1 cellular context compared by ENCODE assay signal in genomic region chr5:108748354-108749129, GRCh38.
TF ChIP-seq lines count a peak whose summit lies in the region.

No MANE protein-coding gene starts in this region.

TF ChIP-seq in HepG2, 621 proteins besides CTCF, POLR2A, EP300 and RAD21 (continued from another document and continues in another):
- no peak for TF ChIP-seq HBP1 (CRISPR knock-in tag; IDR thresholded peaks at IDR 0.05; ENCODE audit: low read depth)
- no peak for TF ChIP-seq PAWR (CRISPR knock-in tag; IDR thresholded peaks at IDR 0.05; ENCODE audit: borderline replicate concordance)
- peak; percentile 77 for TF ChIP-seq RFX1 (IDR thresholded peaks at IDR 0.05)
- peak; percentile 83; the same call in 1 of the 2 replicates for TF ChIP-seq ZFP82 (CRISPR knock-in tag; IDR thresholded peaks at IDR 0.05; ENCODE audit: borderline replicate concordance)
- 0 out of 2 replicates have a peak, but pooled peaks have one; percentile 36 for TF ChIP-seq BRCA1 (CRISPR knock-in tag; IDR thresholded peaks at IDR 0.05)
- 0 out of 2 replicates have a peak, but pooled peaks have one; percentile 41 for TF ChIP-seq ZNF609 (CRISPR knock-in tag; IDR thresholded peaks at IDR 0.05; ENCODE audit: borderline replicate concordance)
- TF ChIP-seq PREB (CRISPR knock-in tag; IDR thresholded peaks at IDR 0.05) = no peak
- no peak for TF ChIP-seq ZFP36L1 (CRISPR knock-in tag; IDR thresholded peaks at IDR 0.05)
- peak; percentile 60; the same call in 1 of the 2 replicates for TF ChIP-seq FOXK1 (CRISPR knock-in tag; IDR thresholded peaks at IDR 0.05; ENCODE audit: borderline replicate concordance, low read depth)
- TF ChIP-seq CBX1 (IDR thresholded peaks at IDR 0.05; ENCODE audit: low read depth) = no peak
- TF ChIP-seq CBX2 (IDR thresholded peaks at IDR 0.05; ENCODE audit: low read depth, low read length) = no peak
- TF ChIP-seq CBX2 (CRISPR knock-in tag; IDR thresholded peaks at IDR 0.05; ENCODE audit: low read depth) = no peak
- peak; percentile 69 to 93; a peak in 3 of 4 replicates for TF ChIP-seq HMGXB4 (CRISPR knock-in tag; IDR thresholded peaks at IDR 0.05; ENCODE audit: borderline replicate concordance in 1 of 2, low read depth in 1 of 2)
- TF ChIP-seq SRSF1 (optimal IDR thresholded peaks at IDR 0.05; ENCODE audit: low read depth, low read length) = peak; percentile 86
- no peak; the same call in 1 of the 2 replicates for TF ChIP-seq ZNF710 (CRISPR knock-in tag; IDR thresholded peaks at IDR 0.05; ENCODE audit: borderline replicate concordance)
- peak; percentile 50; the same call in 1 of the 2 replicates for TF ChIP-seq FOXO1 (CRISPR knock-in tag; IDR thresholded peaks at IDR 0.05)
- TF ChIP-seq SMAD9 (CRISPR knock-in tag; IDR thresholded peaks at IDR 0.05) = peak; percentile 76; the same call in 1 of the 2 replicates
- peak; percentile 50; the same call in 1 of the 2 replicates for TF ChIP-seq ZKSCAN8 (CRISPR knock-in tag; IDR thresholded peaks at IDR 0.05; ENCODE audit: borderline replicate concordance)
- TF ChIP-seq ZNF800 (CRISPR knock-in tag; IDR thresholded peaks at IDR 0.05) = peak; percentile 83
- no peak for TF ChIP-seq KLF9 (CRISPR knock-in tag; IDR thresholded peaks at IDR 0.05; ENCODE audit: low read depth)
- no peak for TF ChIP-seq ESRRA (CRISPR knock-in tag; IDR thresholded peaks at IDR 0.05; ENCODE audit: low read depth)
- 0 out of 2 replicates have a peak, but pooled peaks have one; percentile 10 for TF ChIP-seq NR3C1 (CRISPR knock-in tag; IDR thresholded peaks at IDR 0.05)
- no peak for TF ChIP-seq ZNF646 (CRISPR knock-in tag; IDR thresholded peaks at IDR 0.05)
- TF ChIP-seq FOXA3 (CRISPR knock-in tag; IDR thresholded peaks at IDR 0.05) = peak; percentile 28
- peak; percentile 84; the same call in 1 of the 2 replicates for TF ChIP-seq ZNF788 (CRISPR knock-in tag; IDR thresholded peaks at IDR 0.05; ENCODE audit: borderline replicate concordance)
- TF ChIP-seq TEF (CRISPR knock-in tag; IDR thresholded peaks at IDR 0.05) = no peak
- TF ChIP-seq ZFAT (CRISPR knock-in tag; conservative IDR thresholded peaks at IDR 0.05) = no peak
- TF ChIP-seq ZNF776 (CRISPR knock-in tag; IDR thresholded peaks at IDR 0.05) = no peak; the same call in 1 of the 2 replicates
- TF ChIP-seq TOE1 (CRISPR knock-in tag; IDR thresholded peaks at IDR 0.05) = 0 out of 2 replicates have a peak, but pooled peaks have one; percentile 36
- no peak for TF ChIP-seq SRF (IDR thresholded peaks at IDR 0.05; ENCODE audit: low read depth, low read length)
- TF ChIP-seq NBN (conservative IDR thresholded peaks at IDR 0.05) = no peak
- no peak for TF ChIP-seq MTF1 (CRISPR knock-in tag; IDR thresholded peaks at IDR 0.05)
- peak; percentile 84 for TF ChIP-seq ZNF275 (CRISPR knock-in tag; IDR thresholded peaks at IDR 0.05; ENCODE audit: borderline replicate concordance)
- no peak for TF ChIP-seq NFE2 (CRISPR knock-in tag; IDR thresholded peaks at IDR 0.05)
- TF ChIP-seq MZF1 (CRISPR knock-in tag; IDR thresholded peaks at IDR 0.05; ENCODE audit: borderline replicate concordance) = no peak
- TF ChIP-seq JUND (CRISPR knock-in tag; IDR thresholded peaks at IDR 0.05) = no peak
- no peak for TF ChIP-seq ZFP36 (IDR thresholded peaks at IDR 0.05; ENCODE audit: borderline replicate concordance, low read depth, low read length, partially characterized antibody)
- TF ChIP-seq ZNF556 (CRISPR knock-in tag; IDR thresholded peaks at IDR 0.05; ENCODE audit: borderline replicate concordance) = peak; percentile 65; the same call in 1 of the 2 replicates
